In genomic region chr22:17876303-17877242, GRCh38 we compare ENCODE assay signal across 7 cellular contexts.
DNase-seq lines count a peak whose midpoint lies in the region; ATAC-seq and TF ChIP-seq lines count a peak whose summit lies in the region.
"Not testable (repeated sequence)": the region's sequence is repeated elsewhere in the genome, so short reads cannot be mapped to it uniquely, and the experiment has no call there.

No MANE protein-coding gene starts in this region.

- not testable (repeated sequence) for H3K27ac ChIP-seq in OCI-LY7 (ENCODE audit: low read depth, low read length, poor library complexity, severe bottlenecking); prostate gland

- peak; percentile 66 for ATAC-seq in left colon

- peak; percentile 8; the same call in 1 of the 2 replicates for TF ChIP-seq RAD21 in Ishikawa (IDR thresholded peaks at IDR 0.05; ENCODE audit: low read depth)

- H3K79me2 ChIP-seq in OCI-LY7 (ENCODE audit: insufficient read depth, low read depth, low read length) = not testable (repeated sequence)

- CTCF ChIA-PET in OCI-LY7 (lab: Charles Lee; ENCODE audit: unreplicated experiment) = not testable (repeated sequence)

- not testable (repeated sequence) for H4K20me1 ChIP-seq in OCI-LY7 (ENCODE audit: insufficient read depth, low read length)

- TSS peak; percentile 46 for BruUV-seq in OCI-LY7 (replicated peaks; lab: Mats Ljungman, UMichigan)

- H3K9me2 ChIP-seq in OCI-LY7 (ENCODE audit: insufficient read depth, low read length) = not testable (repeated sequence)

- not testable (repeated sequence) for H3K4me1 ChIP-seq in OCI-LY7 (ENCODE audit: insufficient read depth, low read length, poor library complexity, severe bottlenecking); prostate gland (replicated peaks)

- DNase-seq in EL = peak; percentile 16
- DNase-seq in OCI-LY7 (ENCODE audit: low spot score) = peak; percentile 54
- peak; percentile 8 for DNase-seq in amniotic epithelial cell (ENCODE audit: low read depth)
- peak; percentile 15 for DNase-seq in dermis blood vessel endothelial cell
- DNase-seq in left colon = not testable (repeated sequence)
- peak; percentile 61 for DNase-seq in prostate gland (ENCODE audit: low spot score)

- WGBS in prostate gland = 39% methylated on average over 4 of the region's 4 CpGs

- TF ChIP-seq CTCF in OCI-LY7 (conservative IDR thresholded peaks at IDR 0.05; ENCODE audit: low read length) = 0 out of 2 replicates have a peak, but pooled peaks have one; percentile 43
- TF ChIP-seq CTCF in prostate gland (IDR thresholded peaks at IDR 0.05) = peak in 3 of 4 experiments; percentile 8 to 49 (median 42)

- H2AFZ ChIP-seq in OCI-LY7 (ENCODE audit: low read length) = not testable (repeated sequence)

- H3K4me2 ChIP-seq in OCI-LY7 (ENCODE audit: low read length) = not testable (repeated sequence)

- H3K36me3 ChIP-seq in OCI-LY7 (ENCODE audit: insufficient read depth, low read length) = peaks cover 95% of the 10 kb centered on the region
- not testable (repeated sequence) for H3K36me3 ChIP-seq in prostate gland

- POLR2A ChIA-PET in OCI-LY7 (lab: Charles Lee) = not testable (repeated sequence)

- intact Hi-C loops in OCI-LY7 (cut with micrococcal nuclease; ENCODE audit: unreplicated experiment) = loop anchor here (2.0 kb wide), 1 partner anchor 200 kb away; the partner anchor contains the start of gene PEX26
- intact Hi-C loops in left colon (cut with DNase I, micrococcal nuclease); prostate gland (cut with DNase I): not testable (repeated sequence)

- H3K4me3 ChIP-seq in OCI-LY7 (ENCODE audit: low read depth, low read length, poor library complexity, severe bottlenecking); prostate gland: not testable (repeated sequence)

- not testable (repeated sequence) for H3K27me3 ChIP-seq in prostate gland (replicated peaks; ENCODE audit: insufficient read depth)

- not testable (repeated sequence) for TF ChIP-seq POLR2A in prostate gland (IDR thresholded peaks at IDR 0.05)

- TF ChIP-seq EP300 in Ishikawa (IDR thresholded peaks at IDR 0.05; ENCODE audit: borderline replicate concordance) = not testable (repeated sequence)

- H3K9me3 ChIP-seq in OCI-LY7 (ENCODE audit: low read length); prostate gland: not testable (repeated sequence)
